ENCODE assay signal across 10 cellular contexts in the genomic region with DNA sequence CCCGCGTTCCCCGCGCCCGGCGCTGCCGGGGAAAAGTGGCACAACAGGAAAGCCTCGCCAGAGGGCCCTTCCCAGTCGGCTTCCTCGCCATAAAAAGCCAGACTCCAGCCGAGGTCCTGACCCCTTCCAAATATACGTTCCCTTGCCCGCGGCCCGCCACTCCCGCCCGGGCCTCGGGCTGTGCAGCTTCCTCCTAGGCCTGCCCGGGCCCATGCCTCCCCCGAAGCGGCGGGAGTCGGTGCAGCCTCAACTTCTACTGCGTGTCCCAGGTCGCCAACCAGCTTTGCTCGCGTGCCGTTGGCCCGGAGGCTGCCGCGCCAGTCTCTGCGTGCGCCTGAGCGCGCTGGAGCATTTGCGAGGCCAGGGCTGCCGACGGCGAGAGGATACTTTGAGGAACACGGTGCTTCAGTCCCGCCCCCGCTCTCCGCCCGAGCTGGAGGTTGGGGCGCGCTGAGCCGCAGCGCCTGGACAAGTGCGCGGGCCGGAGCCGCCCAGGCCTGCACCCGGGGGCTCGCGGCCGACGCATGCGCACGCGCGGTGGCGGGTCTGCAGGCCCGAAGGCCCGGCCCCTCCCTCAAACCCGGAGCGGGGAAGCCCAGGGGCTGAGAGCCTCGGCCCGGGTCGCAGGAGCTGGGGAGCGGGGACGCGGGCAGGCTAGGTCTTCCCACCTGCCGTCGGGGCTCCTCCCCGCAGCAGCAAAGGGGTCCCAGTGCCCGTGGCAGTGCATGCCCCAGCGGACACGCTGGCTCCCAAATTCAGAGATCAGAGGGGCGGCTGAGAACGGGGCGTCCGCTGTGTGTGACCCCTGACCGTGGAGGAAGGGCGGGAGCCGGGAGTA. TPM values are rescaled to one million over a fixed set of nuclear protein-coding genes. Genes with fewer than 3 reads are reported as not detected.
DNase-seq lines count a peak whose midpoint lies in the region; ATAC-seq and TF ChIP-seq lines count a peak whose summit lies in the region.
"Had no signal": no experiment of that assay in that cellular context is flagged by ENCODE, and none has a peak within 500 bp of the region (broad histone marks: within the 10 kb centered on the region; RNA-seq: fewer than 3 reads in every experiment).

No MANE protein-coding gene starts in this region.

- no peak overlapping the region for H3K27ac Mint-ChIP-seq in activated T-cell treated with anti-CD3 and anti-CD28 coated beads, Interleukin-2, amount 50 U/mL, for 72 hours
- H3K27ac Mint-ChIP-seq in activated T-cell treated with anti-CD3 and anti-CD28 coated beads, Interleukin-2, amount 50 U/mL, for 24 hours: no peak overlapping the region
- peak overlapping the region; percentile 21 for H3K27ac Mint-ChIP-seq in mesothelial cell of epicardium

- no peaks in the 10 kb centered on the region for H3K9me3 ChIP-seq in testis

- peaks cover under 1% of the 10 kb centered on the region for H3K4me1 Mint-ChIP-seq in activated T-cell treated with anti-CD3 and anti-CD28 coated beads, Interleukin-2, amount 50 U/mL, for 72 hours (ENCODE audit: low read depth)
- H3K4me1 Mint-ChIP-seq in activated T-cell treated with anti-CD3 and anti-CD28 coated beads, Interleukin-2, amount 50 U/mL, for 24 hours (ENCODE audit: low read depth): peaks cover 3% of the 10 kb centered on the region
- H3K4me1 Mint-ChIP-seq in mesothelial cell of epicardium: peaks cover 68% of the 10 kb centered on the region

- 44 to 59% methylated on average over 25 to 66 of the region's 85 CpGs for WGBS in testis, 2 donors

- H3K27ac ChIP-seq in testis: peak overlapping the region in 1 of 2 donors; percentile 71

- intact Hi-C loops in testis (cut with DNase I; ENCODE audit: low total_unique reads): no loop called here

- DNase-seq in activated T-cell treated with anti-CD3 and anti-CD28 coated beads, Interleukin-2, amount 50 U/mL, for 72 hours: peak in 1 of 2 donors; percentile 39
- no peak for DNase-seq in activated T-cell treated with anti-CD3 and anti-CD28 coated beads, Interleukin-2, amount 50 U/mL, for 24 hours
- DNase-seq in epithelial cell of esophagus (ENCODE audit: low read depth): peak; percentile 42
- no peak for DNase-seq in mesothelial cell of epicardium (ENCODE audit: low spot score in 2 of 2, unreplicated experiment in 2 of 2)
- DNase-seq in testis: peak; percentile 60
- no peak for DNase-seq in DMS53 treated with DMSO at 0.1 percent for 48 hours (lab: John Stamatoyannopoulos, UW; ENCODE audit: unreplicated experiment)
- DNase-seq: left cardiac atrium, T-helper 9 cell had no signal

- no peak for TF ChIP-seq POLR2A in testis (IDR thresholded peaks at IDR 0.05)

- no peaks in the 10 kb centered on the region for H3K36me3 ChIP-seq in testis (ENCODE audit: low read depth, missing control alignments)

- ATAC-seq in activated T-cell treated with anti-CD3 and anti-CD28 coated beads, Interleukin-2, amount 50 U/mL, for 72 hours (replicated peaks in 1 of 2): peak; percentile 31 to 32
- ATAC-seq in GM21786 (IDR thresholded peaks at IDR 0.05; ENCODE audit: unreplicated experiment): no peak
- no peak for ATAC-seq in GM21367 (IDR thresholded peaks at IDR 0.05; ENCODE audit: unreplicated experiment)

- H3K36me3 Mint-ChIP-seq in activated T-cell treated with anti-CD3 and anti-CD28 coated beads, Interleukin-2, amount 50 U/mL, for 72 hours (ENCODE audit: insufficient read depth in 2 of 2): no peaks in the 10 kb centered on the region
- H3K36me3 Mint-ChIP-seq in activated T-cell treated with anti-CD3 and anti-CD28 coated beads, Interleukin-2, amount 50 U/mL, for 24 hours (ENCODE audit: low read depth): peaks cover 17% of the 10 kb centered on the region
- H3K36me3 Mint-ChIP-seq in mesothelial cell of epicardium: no peaks in the 10 kb centered on the region

- H3K4me3 Mint-ChIP-seq in activated T-cell treated with anti-CD3 and anti-CD28 coated beads, Interleukin-2, amount 50 U/mL, for 72 hours: peak overlapping the region; percentile 29 to 37
- H3K4me3 Mint-ChIP-seq in activated T-cell treated with anti-CD3 and anti-CD28 coated beads, Interleukin-2, amount 50 U/mL, for 24 hours: no peak overlapping the region
- peak overlapping the region; percentile 30 for H3K4me3 Mint-ChIP-seq in mesothelial cell of epicardium

- TF ChIP-seq CTCF in epithelial cell of esophagus (IDR thresholded peaks at IDR 0.05; ENCODE audit: insufficient read depth, low read depth, low read length, missing control alignments): no peak
- no peak for TF ChIP-seq CTCF in mesothelial cell of epicardium (IDR thresholded peaks at IDR 0.05; ENCODE audit: unreplicated experiment)
- no peak for TF ChIP-seq CTCF in testis (IDR thresholded peaks at IDR 0.05)

- no peaks in the 10 kb centered on the region for H3K27me3 ChIP-seq in testis

- H3K9me3 Mint-ChIP-seq in activated T-cell treated with anti-CD3 and anti-CD28 coated beads, Interleukin-2, amount 50 U/mL, for 72 hours: no peaks in the 10 kb centered on the region
- H3K9me3 Mint-ChIP-seq in activated T-cell treated with anti-CD3 and anti-CD28 coated beads, Interleukin-2, amount 50 U/mL, for 24 hours: no peaks in the 10 kb centered on the region
- no peaks in the 10 kb centered on the region for H3K9me3 Mint-ChIP-seq in mesothelial cell of epicardium

- no peaks in the 10 kb centered on the region for H3K4me1 ChIP-seq in testis

- peaks cover 56% of the 10 kb centered on the region for H3K27me3 Mint-ChIP-seq in activated T-cell treated with anti-CD3 and anti-CD28 coated beads, Interleukin-2, amount 50 U/mL, for 72 hours (ENCODE audit: low read depth)
- H3K27me3 Mint-ChIP-seq in activated T-cell treated with anti-CD3 and anti-CD28 coated beads, Interleukin-2, amount 50 U/mL, for 24 hours: peaks cover 81% of the 10 kb centered on the region
- H3K27me3 Mint-ChIP-seq in mesothelial cell of epicardium (ENCODE audit: low read depth): peaks cover 65% of the 10 kb centered on the region

- no peak overlapping the region for H3K4me3 ChIP-seq in epithelial cell of esophagus (ENCODE audit: low read length)
- H3K4me3 ChIP-seq in testis: peak overlapping the region; percentile 43 to 52

RNA-seq across cellular contexts. Expression of a gene that starts 10.2 kb away (rescaled TPM):
- under 1 TPM; 0.17 to 0.30 TPM for total RNA-seq in activated T-cell treated with anti-CD3 and anti-CD28 coated beads, Interleukin-2, amount 50 U/mL, for 72 hours
- total RNA-seq in mesothelial cell of epicardium (49.8 to 52.2 TPM (median 50.5 TPM) in 3 replicates), testis (10 to 100 TPM in 1 of 2 donors, 1 to 10 TPM in 1; 9.4 to 10.6 TPM)
- polyA plus RNA-seq in testis (ENCODE audit: insufficient read depth, low read depth, low replicate concordance): 4.7 TPM

Comparison
In these comparisons a context has a peak if more than half of its experiments do, and no peak if none do; other contexts are left out.
1. ATAC-seq: peak in activated T-cell treated with anti-CD3 and anti-CD28 coated beads, Interleukin-2, amount 50 U/mL, for 72 hours (2 of 2); none in GM21786 (single experiment) and GM21367 (single experiment).
2. DNase-seq: peak in epithelial cell of esophagus (single experiment) and testis (single experiment); none in activated T-cell treated with anti-CD3 and anti-CD28 coated beads, Interleukin-2, amount 50 U/mL, for 24 hours (single experiment), mesothelial cell of epicardium (0 of 2) and DMS53 treated with DMSO at 0.1 percent for 48 hours (single experiment).
3. RNA of a gene that starts 10.2 kb away (total RNA-seq): 49.8 to 52.2 TPM in mesothelial cell of epicardium and 9.4 to 10.6 TPM in testis; 0.17 to 0.30 TPM in activated T-cell treated with anti-CD3 and anti-CD28 coated beads, Interleukin-2, amount 50 U/mL, for 72 hours; every median in the first group is over 4 times any median in the second.